19 cellular contexts compared by ENCODE assay signal in genomic region chr3:49024449-49024848, GRCh38. TPM values are rescaled to one million over a fixed set of nuclear protein-coding genes. Genes with fewer than 3 reads are reported as not detected.
DNase-seq lines count a peak whose midpoint lies in the region; ATAC-seq and TF ChIP-seq lines count a peak whose summit lies in the region.
"Had no signal": no experiment of that assay in that cellular context is flagged by ENCODE, and none has a peak within 500 bp of the region (broad histone marks: within the 10 kb centered on the region; RNA-seq: fewer than 3 reads in every experiment).

No MANE protein-coding gene starts in this region.

- H3K36me3 ChIP-seq in DND-41 (ENCODE audit: insufficient read depth, low read length) (peaks cover 64% of the 10 kb centered on the region), MM.1S (replicated peaks; ENCODE audit: insufficient read depth, low read length) (peaks cover 9% of the 10 kb centered on the region; the same call in 1 of the 2 replicates), SJCRH30 (peaks cover 37% of the 10 kb centered on the region)
- H3K36me3 ChIP-seq: uterus had no signal

- H3K27me3 Mint-ChIP-seq in chondrocyte (ENCODE audit: low read depth): no peaks in the 10 kb centered on the region
- H3K27me3 Mint-ChIP-seq: activated CD4-positive, alpha-beta memory T cell treated with anti-CD3 and anti-CD28 coated beads for 36 hours; activated naive CD8-positive, alpha-beta T cell treated with anti-CD3 and anti-CD28 coated beads, Interleukin-2, amount 10 ng/mL, durations not matched to agents 7 days and 5 days had no signal

- no peaks in the 10 kb centered on the region for H3K9me3 Mint-ChIP-seq in chondrocyte (ENCODE audit: low read depth)
- H3K9me3 Mint-ChIP-seq: activated CD4-positive, alpha-beta memory T cell treated with anti-CD3 and anti-CD28 coated beads for 36 hours; activated naive CD8-positive, alpha-beta T cell treated with anti-CD3 and anti-CD28 coated beads, Interleukin-2, amount 10 ng/mL, durations not matched to agents 7 days and 5 days had no signal

- H3K27ac Mint-ChIP-seq in chondrocyte (ENCODE audit: unreplicated experiment): peak overlapping the region; percentile 36

- H3K27me3 ChIP-seq in DND-41 (ENCODE audit: insufficient read depth, low read length, poor library complexity): no peaks in the 10 kb centered on the region
- no peaks in the 10 kb centered on the region for H3K27me3 ChIP-seq in MM.1S (replicated peaks; ENCODE audit: insufficient read depth, low read length)
- H3K27me3 ChIP-seq in SJCRH30: no peaks in the 10 kb centered on the region
- H3K27me3 ChIP-seq: uterus had no signal

- H3K4me1 Mint-ChIP-seq in chondrocyte (ENCODE audit: low read depth): peaks cover 65% of the 10 kb centered on the region

- no peak overlapping the region for H3K4me3 ChIP-seq in DND-41 (ENCODE audit: low read depth in 1 of 2, low read length in 2 of 2)
- H3K4me3 ChIP-seq in MM.1S (ENCODE audit: low read length): no peak overlapping the region
- H3K4me3 ChIP-seq in SJCRH30: no peak overlapping the region
- H3K4me3 ChIP-seq: GM23248, uterus had no signal

- peaks cover 21% of the 10 kb centered on the region; the same call in 1 of the 2 replicates for H4K20me1 ChIP-seq in DND-41 (ENCODE audit: insufficient read depth, low read length)
- no peaks in the 10 kb centered on the region for H4K20me1 ChIP-seq in MM.1S (ENCODE audit: insufficient read depth, low read length)

- peaks cover 90% of the 10 kb centered on the region for H3K79me2 ChIP-seq in DND-41 (ENCODE audit: insufficient read depth, low read length)
- H3K79me2 ChIP-seq in MM.1S (ENCODE audit: low read length): peaks cover 88% of the 10 kb centered on the region

- H3K9me3 ChIP-seq in DND-41 (ENCODE audit: insufficient read depth, low read length, severe bottlenecking) (no peaks in the 10 kb centered on the region), MM.1S (replicated peaks; ENCODE audit: insufficient read depth, low read length) (no peaks in the 10 kb centered on the region), SJCRH30 (replicated peaks) (no peaks in the 10 kb centered on the region)
- H3K9me3 ChIP-seq: uterus had no signal

- H2AFZ ChIP-seq in DND-41 (ENCODE audit: low read depth, low read length) (no peak overlapping the region), MM.1S (ENCODE audit: low read length) (no peak overlapping the region)
- H2AFZ ChIP-seq: GM23248 had no signal

- peaks cover 74% of the 10 kb centered on the region for H3F3A ChIP-seq in MM.1S (ENCODE audit: insufficient read depth, low read length)

- ATAC-seq in DND-41 (ENCODE audit: insufficient read depth, low read depth) (no peak), HG02588 (IDR thresholded peaks at IDR 0.05; ENCODE audit: unreplicated experiment) (no peak)

- H3K4me2 ChIP-seq in DND-41 (ENCODE audit: insufficient read depth, low read length) (peak overlapping the region; percentile 95; the same call in 1 of the 2 replicates), MM.1S (ENCODE audit: low read depth, low read length) (peak overlapping the region; percentile 19; the same call in 1 of the 2 replicates)

- H3K27ac ChIP-seq in DND-41 (ENCODE audit: low read length) (no peak overlapping the region), MM.1S (ENCODE audit: low read length) (no peak overlapping the region), SJCRH30 (no peak overlapping the region)
- H3K27ac ChIP-seq: GM23248, uterus had no signal

- TF ChIP-seq CTCF in DND-41 (IDR thresholded peaks at IDR 0.05; ENCODE audit: borderline replicate concordance, extremely low read depth, low read length, poor library complexity, severe bottlenecking): no peak
- no peak for TF ChIP-seq CTCF in MM.1S (IDR thresholded peaks at IDR 0.05; ENCODE audit: low read length)
- TF ChIP-seq CTCF in chondrocyte (IDR thresholded peaks at IDR 0.05): no peak

- H3K36me3 Mint-ChIP-seq in chondrocyte (ENCODE audit: low read depth): peaks cover 19% of the 10 kb centered on the region

- H3K9ac ChIP-seq in DND-41 (ENCODE audit: low read depth, low read length) (no peak overlapping the region), MM.1S (ENCODE audit: low read length) (peak overlapping the region; percentile 1; the same call in 1 of the 2 replicates)
- H3K9ac ChIP-seq: GM23248 had no signal

- no peak overlapping the region for H3K4me3 Mint-ChIP-seq in chondrocyte (ENCODE audit: unreplicated experiment)

- H3K4me1 ChIP-seq in DND-41 (ENCODE audit: insufficient read depth, low read length) (peaks cover 82% of the 10 kb centered on the region), MM.1S (ENCODE audit: low read length) (peaks cover 59% of the 10 kb centered on the region), SJCRH30 (peaks cover 8% of the 10 kb centered on the region)

- no peak for DNase-seq in DND-41
- DNase-seq in MM.1S: no peak
- DNase-seq in chondrocyte (ENCODE audit: low spot score): no peak
- no peak for DNase-seq in SJCRH30
- no peak for DNase-seq in activated CD4-positive, alpha-beta T cell treated with anti-CD3 and anti-CD28 coated beads for 48 hours
- DNase-seq: activated CD4-positive, alpha-beta memory T cell treated with anti-CD3 and anti-CD28 coated beads for 36 hours; activated naive CD8-positive, alpha-beta T cell treated with anti-CD3 and anti-CD28 coated beads, Interleukin-2, amount 10 ng/mL, durations not matched to agents 7 days and 5 days; C1 segment of cervical spinal cord; EL; GM23248; mesendoderm; NCI-H1105; NCI-H2171; nucleus accumbens; SHP77 treated with DMSO at 0.1 percent for 48 hours; stimulated activated CD4-positive, alpha-beta T cell treated with anti-CD3 and anti-CD28 coated beads, Interleukin-4, amount 100 ng/mL, for 4 hours; stimulated activated naive CD4-positive, alpha-beta T cell; uterus had no signal

- no peaks in the 10 kb centered on the region for H3K9me2 ChIP-seq in MM.1S (replicated peaks; ENCODE audit: insufficient read depth, low read length)

RNA-seq across cellular contexts. Expression of gene NDUFAF3, which starts 2.5 kb away (rescaled TPM):
- total RNA-seq in chondrocyte: 60.4 to 74.3 TPM (median 69.2 TPM) in 3 replicates
- 58.9 and 66.0 TPM in 2 replicates for total RNA-seq in SJCRH30 (2014; rRNA removed; shearing (Covaris generic))

RNA-seq across cellular contexts. Expression of gene IMPDH2, which starts 4.7 kb away (rescaled TPM):
- total RNA-seq in chondrocyte: 133 to 199 TPM (median 140 TPM) in 3 replicates
- total RNA-seq in SJCRH30 (2014; rRNA removed; shearing (Covaris generic)): 244 and 273 TPM in 2 replicates

RNA-seq across cellular contexts. Expression of gene DALRD3, which starts 6.1 kb away (rescaled TPM):
- total RNA-seq in chondrocyte: 18.3 to 29.7 TPM (median 21.5 TPM) in 3 replicates
- total RNA-seq in SJCRH30 (2014; rRNA removed; shearing (Covaris generic)): 6.9 and 7.6 TPM in 2 replicates

RNA-seq across cellular contexts. Expression of gene WDR6, which starts 17.3 kb away (rescaled TPM):
- 164 to 222 TPM (median 168 TPM) in 3 replicates for total RNA-seq in chondrocyte
- total RNA-seq in SJCRH30 (2014; rRNA removed; shearing (Covaris generic)): 69.9 and 81.9 TPM in 2 replicates

RNA-seq across cellular contexts. Expression of gene P4HTM, which starts 34.4 kb away (rescaled TPM):
- 25.6 to 31.0 TPM (median 26.3 TPM) in 3 replicates for total RNA-seq in chondrocyte
- 0.35 and 0.36 TPM in 2 replicates for total RNA-seq in SJCRH30 (2014; rRNA removed; shearing (Covaris generic))
